ENCODE assay signal across 15 cellular contexts in genomic region chr7:50730459-50731400, GRCh38. TPM values are rescaled to one million over a fixed set of nuclear protein-coding genes. Genes with fewer than 3 reads are reported as not detected.
DNase-seq lines count a peak whose midpoint lies in the region; ATAC-seq, FAIRE-seq and TF ChIP-seq lines count a peak whose summit lies in the region.
"Had no signal": no experiment of that assay in that cellular context is flagged by ENCODE, and none has a peak within 500 bp of the region (broad histone marks: within the 10 kb centered on the region; RNA-seq: fewer than 3 reads in every experiment).

No MANE protein-coding gene starts in this region.

- 36% methylated on average over 12 of the region's 12 CpGs for WGBS in liver
- WGBS in thyroid gland, 2 donors, result 70 to 71% methylated on average over 12 of the region's 12 CpGs

- TF ChIP-seq CTCF in NB4 (IDR thresholded peaks at IDR 0.05; ENCODE audit: low read depth, low read length), result no peak
- no peak for TF ChIP-seq CTCF in endothelial cell of umbilical vein (IDR thresholded peaks at IDR 0.05; ENCODE audit: extremely low read depth in 1 of 2, insufficient read depth in 1 of 2, low read depth in 1 of 2, low read length in 2 of 2)
- no peak for TF ChIP-seq CTCF in liver (IDR thresholded peaks at IDR 0.05; ENCODE audit: low read depth, low read length, missing input control)
- no peak for TF ChIP-seq CTCF in thyroid gland (IDR thresholded peaks at IDR 0.05)

- no peaks in the 10 kb centered on the region for H3K9me1 ChIP-seq in endothelial cell of umbilical vein (replicated peaks; ENCODE audit: control insufficient read depth, extremely low read depth, insufficient read depth, low read length)

- H3K9me3 ChIP-seq in endothelial cell of umbilical vein (replicated peaks; ENCODE audit: control insufficient read depth, insufficient read depth, low read length) (no peaks in the 10 kb centered on the region), liver (ENCODE audit: control insufficient read depth in 4 of 4, low read length in 3 of 4) (no peaks in the 10 kb centered on the region), stomach smooth muscle (ENCODE audit: control insufficient read depth in 2 of 2, low read length in 2 of 2) (no peaks in the 10 kb centered on the region), thyroid gland (no peaks in the 10 kb centered on the region)
- H3K9me3 ChIP-seq: suprapubic skin had no signal

- TF ChIP-seq POLR2A in NB4 (IDR thresholded peaks at IDR 0.05; ENCODE audit: extremely low read depth, insufficient read length), result no peak
- no peak for TF ChIP-seq POLR2A in endothelial cell of umbilical vein (IDR thresholded peaks at IDR 0.05; ENCODE audit: low read depth, low read length)
- no peak for TF ChIP-seq POLR2A in thyroid gland (IDR thresholded peaks at IDR 0.05)

- no peaks in the 10 kb centered on the region for H4K20me1 ChIP-seq in endothelial cell of umbilical vein (replicated peaks; ENCODE audit: control insufficient read depth, extremely low read depth, insufficient read depth, low read length)

- no peak overlapping the region for H3K4me3 ChIP-seq in NB4 (ENCODE audit: low read depth, low read length)
- H3K4me3 ChIP-seq in endothelial cell of umbilical vein (replicated peaks in 1 of 3; ENCODE audit: insufficient read depth in 1 of 3, low read depth in 1 of 3, low read length in 3 of 3), result no peak overlapping the region
- no peak overlapping the region for H3K4me3 ChIP-seq in liver (ENCODE audit: low read depth in 1 of 3, low read length in 3 of 3)
- H3K4me3 ChIP-seq in stomach smooth muscle (ENCODE audit: low read length in 2 of 2), result peak overlapping the region in 1 of 2 donors; percentile 3
- H3K4me3 ChIP-seq in thyroid gland (replicated peaks in 1 of 3), result no peak overlapping the region
- H3K4me3 ChIP-seq: suprapubic skin had no signal

- CTCF ChIA-PET in endothelial cell of umbilical vein (lab: Charles Lee), result interaction anchor here (1.0 to 2.4 kb wide), 4 partner anchors 10 to 432 kb away, joined by 3 to 11 read pairs (median 6); no protein-coding TSS in a partner anchor

- dilution Hi-C loops in endothelial cell of umbilical vein (cut with MboI; ENCODE audit: extremely low pct_ligation_motif_present, low sequenced_read_pairs), result no loop called here

- no peak for ATAC-seq in HG03432 (IDR thresholded peaks at IDR 0.05; ENCODE audit: unreplicated experiment)
- ATAC-seq: activated T-helper 17 cell treated with anti-CD3 and anti-CD28 coated beads, Interleukin-2, amount 50 U/mL, for 72 hours; CD8-positive, alpha-beta T cell had no signal

- H3K4me2 ChIP-seq in endothelial cell of umbilical vein (ENCODE audit: insufficient read depth, low read length), result peak overlapping the region; percentile 32
- H3K4me2 ChIP-seq: KMS-11 had no signal

- peaks cover 91% of the 10 kb centered on the region for H3K79me2 ChIP-seq in endothelial cell of umbilical vein (ENCODE audit: control insufficient read depth, insufficient read depth, low read length)

- H3K36me3 ChIP-seq in endothelial cell of umbilical vein (ENCODE audit: control insufficient read depth in 2 of 2, extremely low read depth in 1 of 2, insufficient read depth in 2 of 2, low read length in 2 of 2), result peaks cover 0 to 7% of the 10 kb centered on the region in 2 experiments
- no peaks in the 10 kb centered on the region for H3K36me3 ChIP-seq in liver (ENCODE audit: control insufficient read depth in 4 of 4, insufficient read depth in 3 of 4, low read depth in 1 of 4, low read length in 3 of 4)
- H3K36me3 ChIP-seq in stomach smooth muscle (ENCODE audit: control insufficient read depth in 2 of 2, insufficient read depth in 2 of 2, low read length in 2 of 2), result peaks cover 0 to 3% of the 10 kb centered on the region in 2 donors
- no peaks in the 10 kb centered on the region for H3K36me3 ChIP-seq in thyroid gland
- H3K36me3 ChIP-seq: suprapubic skin had no signal

- TF ChIP-seq RAD21 in liver (IDR thresholded peaks at IDR 0.05), result peak; percentile 20 to 38

- POLR2A ChIA-PET in endothelial cell of umbilical vein (lab: Charles Lee), result interaction anchor here (1.2 kb wide), 1 partner anchor 9 kb away, joined by 3 read pairs; no protein-coding TSS in a partner anchor

- DNase-seq in NB4 (ENCODE audit: low read depth) (peak; percentile 75), endothelial cell of umbilical vein (ENCODE audit: low read depth, low spot score) (peak; percentile 47), MV-4-11 (lab: John Stamatoyannopoulos, UW) (no peak), thyroid gland (no peak), NCI-H2171 treated with DMSO at 0.1 percent for 48 hours (lab: John Stamatoyannopoulos, UW) (no peak)
- DNase-seq: activated CD4-positive, alpha-beta T cell treated with anti-CD3 and anti-CD28 coated beads, Interleukin-2, amount 50 U/mL, for 1 hour; CD8-positive, alpha-beta T cell; NCI-H2081 treated with DMSO at 0.1 percent for 48 hours; T-helper 1 cell had no signal

- H3K9ac ChIP-seq in endothelial cell of umbilical vein (replicated peaks; ENCODE audit: extremely low read depth, insufficient read depth, low read length) (no peak overlapping the region), liver (ENCODE audit: low read depth in 1 of 2, low read length in 2 of 2) (no peak overlapping the region), stomach smooth muscle (ENCODE audit: low read length in 2 of 2) (no peak overlapping the region)
- H3K9ac ChIP-seq: KMS-11 had no signal

- intact Hi-C loops in endothelial cell of umbilical vein (cut with micrococcal nuclease), result no loop called here
- intact Hi-C loops in thyroid gland (cut with DNase I), result no loop called here

- H3K27ac ChIP-seq in endothelial cell of umbilical vein (ENCODE audit: insufficient read depth, low read depth, low read length) (peak overlapping the region; percentile 53), liver (ENCODE audit: low read depth in 1 of 2, low read length in 2 of 2) (peak overlapping the region; percentile 49 to 61), stomach smooth muscle (ENCODE audit: low read length) (peak overlapping the region; percentile 11), thyroid gland (peak overlapping the region in 1 of 3 donors; percentile 34)
- H3K27ac ChIP-seq: KMS-11, suprapubic skin had no signal

- H2AFZ ChIP-seq in endothelial cell of umbilical vein (ENCODE audit: low read depth, low read length), result no peak overlapping the region

- FAIRE-seq in endothelial cell of umbilical vein (lab: Jason Lieb, UNC), result peak; percentile 63

- H3K27me3 ChIP-seq in endothelial cell of umbilical vein (ENCODE audit: control insufficient read depth in 2 of 2, insufficient read depth in 2 of 2, low read length in 2 of 2) (no peaks in the 10 kb centered on the region), liver (ENCODE audit: control insufficient read depth in 4 of 4, insufficient read depth in 4 of 4, low read length in 3 of 4) (no peaks in the 10 kb centered on the region), stomach smooth muscle (ENCODE audit: control insufficient read depth in 1 of 2, insufficient read depth in 2 of 2, low read length in 2 of 2) (no peaks in the 10 kb centered on the region), thyroid gland (no peaks in the 10 kb centered on the region)
- H3K27me3 ChIP-seq: suprapubic skin had no signal

- no TSS peak for BruUV-seq in endothelial cell of umbilical vein (replicated peaks; lab: Mats Ljungman, UMichigan)

- peaks cover 42% of the 10 kb centered on the region for H3K4me1 ChIP-seq in endothelial cell of umbilical vein (ENCODE audit: control insufficient read depth, extremely low read depth, insufficient read depth, low read length)
- H3K4me1 ChIP-seq in liver (ENCODE audit: control insufficient read depth in 4 of 4, insufficient read depth in 4 of 4, low read length in 3 of 4), result peaks cover 16 to 52% (median 34%) of the 10 kb centered on the region in 4 donors
- H3K4me1 ChIP-seq in stomach smooth muscle (ENCODE audit: control insufficient read depth, insufficient read depth, low read length), result peaks cover 22% of the 10 kb centered on the region
- peaks cover 0 to 9% of the 10 kb centered on the region in 2 donors for H3K4me1 ChIP-seq in thyroid gland

TF ChIP-seq in endothelial cell of umbilical vein, 7 proteins besides CTCF, POLR2A, EP300 and RAD21:
- TF ChIP-seq MYC (IDR thresholded peaks at IDR 0.05; ENCODE audit: low read depth, low read length) (no peak), GATA2 (IDR thresholded peaks at IDR 0.05; ENCODE audit: insufficient read depth, insufficient read length, low read depth, low read length) (no peak), FOS (IDR thresholded peaks at IDR 0.05; ENCODE audit: borderline replicate concordance, insufficient read depth, low read length) (peak; percentile 17), POLR2AphosphoS5 (IDR thresholded peaks at IDR 0.05; ENCODE audit: insufficient read depth, low read depth, low read length) (peak; percentile 19)

TF ChIP-seq in liver, 16 proteins besides CTCF, POLR2A, EP300 and RAD21 (continues in another document):
- peak in 1 of 2 donors; percentile 51 for TF ChIP-seq JUND (IDR thresholded peaks at IDR 0.05)
- TF ChIP-seq, protein P1, sequence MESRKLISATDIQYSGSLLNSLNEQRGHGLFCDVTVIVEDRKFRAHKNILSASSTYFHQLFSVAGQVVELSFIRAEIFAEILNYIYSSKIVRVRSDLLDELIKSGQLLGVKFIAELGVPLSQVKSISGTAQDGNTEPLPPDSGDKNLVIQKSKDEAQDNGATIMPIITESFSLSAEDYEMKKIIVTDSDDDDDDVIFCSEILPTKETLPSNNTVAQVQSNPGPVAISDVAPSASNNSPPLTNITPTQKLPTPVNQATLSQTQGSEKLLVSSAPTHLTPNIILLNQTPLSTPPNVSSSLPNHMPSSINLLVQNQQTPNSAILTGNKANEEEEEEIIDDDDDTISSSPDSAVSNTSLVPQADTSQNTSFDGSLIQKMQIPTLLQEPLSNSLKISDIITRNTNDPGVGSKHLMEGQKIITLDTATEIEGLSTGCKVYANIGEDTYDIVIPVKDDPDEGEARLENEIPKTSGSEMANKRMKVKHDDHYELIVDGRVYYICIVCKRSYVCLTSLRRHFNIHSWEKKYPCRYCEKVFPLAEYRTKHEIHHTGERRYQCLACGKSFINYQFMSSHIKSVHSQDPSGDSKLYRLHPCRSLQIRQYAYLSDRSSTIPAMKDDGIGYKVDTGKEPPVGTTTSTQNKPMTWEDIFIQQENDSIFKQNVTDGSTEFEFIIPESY (IDR thresholded peaks at IDR 0.05), result no peak

RNA-seq across cellular contexts. Expression of gene GRB10, which starts 52.0 kb away (rescaled TPM):
- total RNA-seq in endothelial cell of umbilical vein (240 and 243 TPM in 2 replicates), liver (10 to 100 TPM; 19.6 to 53.1 TPM), thyroid gland (10 to 100 TPM; 21.3 to 99.2 (median 39.6) TPM)
- polyA plus RNA-seq in endothelial cell of umbilical vein (36.2 and 43.7 TPM in 2 replicates), liver (10 to 100 TPM; 10.7 to 15.4 TPM)
- 30.5 and 31.8 TPM in 2 replicates for polyA plus RNA-seq in endothelial cell of umbilical vein (2011; cell fraction: cytosol; rRNA removed)
- 127 and 138 TPM in 2 replicates for polyA plus RNA-seq in endothelial cell of umbilical vein (2011; cell fraction: nucleus; rRNA removed)
- 81.9 and 101 TPM in 2 replicates for polyA plus RNA-seq in endothelial cell of umbilical vein (2012)
- 129 and 144 TPM in 2 replicates for polyA minus RNA-seq in endothelial cell of umbilical vein
- 19.9 TPM for polyA minus RNA-seq in endothelial cell of umbilical vein (2011; cell fraction: cytosol; rRNA and poly(A)+ RNA removed)
- 265 and 279 TPM in 2 replicates for polyA minus RNA-seq in endothelial cell of umbilical vein (2011; cell fraction: nucleus; rRNA and poly(A)+ RNA removed)

Comparison
In these comparisons a context has a peak if more than half of its experiments do, and no peak if none do; other contexts are left out.
1. DNase-seq: peak in NB4 (single experiment) and endothelial cell of umbilical vein (single experiment); none in MV-4-11 (single experiment), thyroid gland (0 of 2) and NCI-H2171 treated with DMSO at 0.1 percent for 48 hours (single experiment).